Comparison of ENCODE assay signal across 25 cellular contexts in genomic region chr10:102287991-102288390, GRCh38. TPM values are rescaled to one million over a fixed set of nuclear protein-coding genes. Genes with fewer than 3 reads are reported as not detected.
"Had no signal": no experiment of that assay in that cellular context is flagged by ENCODE, and none has a peak within 500 bp of the region (broad histone marks: within the 10 kb centered on the region; RNA-seq: fewer than 3 reads in every experiment).

No MANE protein-coding gene starts in this region.

- H3K4me3 Mint-ChIP-seq: activated CD4-positive, alpha-beta T cell treated with anti-CD3 and anti-CD28 coated beads, Interleukin-2, amount 10 ng/mL, durations not matched to agents 7 days and 5 days; activated naive CD4-positive, alpha-beta T cell treated with anti-CD3 and anti-CD28 coated beads, Interleukin-2, amount 10 ng/mL, durations not matched to agents 7 days and 5 days; activated naive CD8-positive, alpha-beta T cell treated with anti-CD3 and anti-CD28 coated beads, Interleukin-2, amount 10 ng/mL, durations not matched to agents 7 days and 5 days; activated T-helper 1 cell treated with anti-CD3 and anti-CD28 coated beads, Interleukin-12 subunit alpha, Interleukin-12 subunit beta, Interleukin-2, Interleukin-4 antibody, amounts not matched to agents 30 ng/mL and 10 ng/mL and 1 ng/mL, durations not matched to agents 14 hours and 24 hours and 36 hours had no signal

- H3K4me3 ChIP-seq: breast epithelium, coronary artery, Peyer's patch, SJSA1 had no signal

- H3K27me3 Mint-ChIP-seq: activated CD4-positive, alpha-beta T cell treated with anti-CD3 and anti-CD28 coated beads, Interleukin-2, amount 10 ng/mL, durations not matched to agents 7 days and 5 days; activated naive CD4-positive, alpha-beta T cell treated with anti-CD3 and anti-CD28 coated beads, Interleukin-2, amount 10 ng/mL, durations not matched to agents 7 days and 5 days; activated naive CD8-positive, alpha-beta T cell treated with anti-CD3 and anti-CD28 coated beads, Interleukin-2, amount 10 ng/mL, durations not matched to agents 7 days and 5 days had no signal

- H3K9ac ChIP-seq: KMS-11 had no signal

- ATAC-seq: SK-N-SH treated with all-trans-retinoic acid at 6 μM for 48 hours had no signal

- DNase-seq: activated CD4-positive, alpha-beta T cell treated with anti-CD3 and anti-CD28 coated beads, Interleukin-2, amount 10 ng/mL, durations not matched to agents 7 days and 5 days; activated CD8-positive, alpha-beta memory T cell treated with anti-CD3 and anti-CD28 coated beads for 24 hours; activated gamma-delta T cell; activated naive CD4-positive, alpha-beta T cell treated with anti-CD3 and anti-CD28 coated beads, Interleukin-2, amount 10 ng/mL, durations not matched to agents 7 days and 5 days; activated naive CD8-positive, alpha-beta T cell treated with anti-CD3 and anti-CD28 coated beads, Interleukin-2, amount 10 ng/mL, durations not matched to agents 7 days and 5 days; aorta; caudate nucleus; NCI-H1092; NCI-H1417; NCI-H1930; NCI-H345; NCI-H510A; Peyer's patch; Right ventricle myocardium superior; SW 1271 had no signal

- H3K27ac Mint-ChIP-seq: activated CD4-positive, alpha-beta T cell treated with anti-CD3 and anti-CD28 coated beads, Interleukin-2, amount 10 ng/mL, durations not matched to agents 7 days and 5 days; activated naive CD4-positive, alpha-beta T cell treated with anti-CD3 and anti-CD28 coated beads, Interleukin-2, amount 10 ng/mL, durations not matched to agents 7 days and 5 days; activated naive CD8-positive, alpha-beta T cell treated with anti-CD3 and anti-CD28 coated beads, Interleukin-2, amount 10 ng/mL, durations not matched to agents 7 days and 5 days had no signal

- H3K4me2 ChIP-seq: KMS-11 had no signal

- H3K9me3 ChIP-seq: breast epithelium, Peyer's patch, SJSA1 had no signal

- H3K9me3 Mint-ChIP-seq: activated CD4-positive, alpha-beta T cell treated with anti-CD3 and anti-CD28 coated beads, Interleukin-2, amount 10 ng/mL, durations not matched to agents 7 days and 5 days; activated naive CD4-positive, alpha-beta T cell treated with anti-CD3 and anti-CD28 coated beads, Interleukin-2, amount 10 ng/mL, durations not matched to agents 7 days and 5 days; activated naive CD8-positive, alpha-beta T cell treated with anti-CD3 and anti-CD28 coated beads, Interleukin-2, amount 10 ng/mL, durations not matched to agents 7 days and 5 days; activated T-helper 1 cell treated with anti-CD3 and anti-CD28 coated beads, Interleukin-12 subunit alpha, Interleukin-12 subunit beta, Interleukin-2, Interleukin-4 antibody, amounts not matched to agents 30 ng/mL and 10 ng/mL and 1 ng/mL, durations not matched to agents 14 hours and 24 hours and 36 hours had no signal

- H3K27ac ChIP-seq: breast epithelium, coronary artery, KMS-11, Peyer's patch, RWPE1, SJSA1 had no signal

- H3K36me3 ChIP-seq: breast epithelium, Peyer's patch had no signal

- H3K4me1 ChIP-seq: breast epithelium, Peyer's patch, SJSA1 had no signal

- H3K27me3 ChIP-seq: breast epithelium, Peyer's patch, SJSA1 had no signal

RNA-seq across cellular contexts. Expression of gene PITX3, which starts 46.7 kb away (rescaled TPM):
- total RNA-seq: activated CD4-positive, alpha-beta T cell treated with anti-CD3 and anti-CD28 coated beads, Interleukin-2, amount 10 ng/mL, durations not matched to agents 7 days and 5 days; activated naive CD8-positive, alpha-beta T cell treated with anti-CD3 and anti-CD28 coated beads, Interleukin-2, amount 10 ng/mL, durations not matched to agents 7 days and 5 days; aorta; breast epithelium; chondrocyte; MCF 10A; Peyer's patch; SJSA1; T-helper 1 cell treated with Interleukin-12 subunit alpha and Interleukin-12 subunit beta and Interleukin-4 antibody, amounts not matched to agents 30 ng/mL and 1 ng/mL, for 36 hours had no signal
